ENCODE assay signal across 20 cellular contexts in genomic region chr2:86097114-86097896, GRCh38. TPM values are rescaled to one million over a fixed set of nuclear protein-coding genes. Genes with fewer than 3 reads are reported as not detected.
DNase-seq lines count a peak whose midpoint lies in the region; ATAC-seq, FAIRE-seq and TF ChIP-seq lines count a peak whose summit lies in the region.
"Had no signal": no experiment of that assay in that cellular context is flagged by ENCODE, and none has a peak within 500 bp of the region (broad histone marks: within the 10 kb centered on the region; RNA-seq: fewer than 3 reads in every experiment).

No MANE protein-coding gene starts in this region.

- no TSS peak for BruUV-seq in K562 (replicated peaks; lab: Mats Ljungman, UMichigan)

- H2AFZ ChIP-seq in K562 (ENCODE audit: low read depth, low read length) (no peak overlapping the region), Karpas-422 (ENCODE audit: low read length) (no peak overlapping the region)
- H2AFZ ChIP-seq: GM23338 had no signal

- H3K27me3 ChIP-seq in K562 (ENCODE audit: control insufficient read depth in 2 of 2, insufficient read depth in 2 of 2, low read length in 2 of 2) = no peaks in the 10 kb centered on the region
- H3K27me3 ChIP-seq in gastrocnemius medialis = no peaks in the 10 kb centered on the region
- no peaks in the 10 kb centered on the region for H3K27me3 ChIP-seq in Karpas-422 (ENCODE audit: low read length)
- H3K27me3 ChIP-seq: BE2C had no signal

- H3K27ac ChIP-seq in K562 (ENCODE audit: extremely low read depth, low read depth, low read length) = no peak overlapping the region
- H3K27ac ChIP-seq in gastrocnemius medialis = peak overlapping the region; percentile 1 to 60 (median 40)
- H3K27ac ChIP-seq in Karpas-422 (ENCODE audit: low read length) = no peak overlapping the region
- H3K27ac ChIP-seq: C4-2B had no signal

- H3K9me2 ChIP-seq in Karpas-422 (replicated peaks; ENCODE audit: insufficient read depth, low read length) = no peaks in the 10 kb centered on the region

- POLR2A ChIA-PET in K562 (lab: Yijun Ruan, JAX) = interaction anchor here (1.3 kb wide), 1 partner anchor 12 kb away, joined by 3 read pairs; no protein-coding TSS in a partner anchor

- H3K4me3 Mint-ChIP-seq in activated CD8-positive, alpha-beta memory T cell treated with anti-CD3 and anti-CD28 coated beads, Interleukin-2, amount 10 ng/mL, durations not matched to agents 7 days and 5 days = no peak overlapping the region
- H3K4me3 Mint-ChIP-seq: CD8-positive, alpha-beta T cell; GM23338 had no signal

- ATAC-seq in activated CD8-positive, alpha-beta memory T cell treated with anti-CD3 and anti-CD28 coated beads, Interleukin-2, amount 10 ng/mL, durations not matched to agents 7 days and 5 days = no peak
- ATAC-seq in K562 (no peak), gastrocnemius medialis (peak; percentile 49 to 61)
- ATAC-seq: CD8-positive, alpha-beta T cell; GM23338 had no signal

- TF ChIP-seq RAD21 in K562 (CRISPR knock-in tag; conservative IDR thresholded peaks at IDR 0.05 in 1 of 2, IDR thresholded peaks at IDR 0.05 in 1 of 2) = no peak

- no peaks in the 10 kb centered on the region for H3K9me1 ChIP-seq in K562 (ENCODE audit: control insufficient read depth, insufficient read depth, low read length)

- TF ChIP-seq EP300 in K562 (IDR thresholded peaks at IDR 0.05; ENCODE audit: low read length) = no peak

- CTCF ChIA-PET in activated CD8-positive, alpha-beta memory T cell treated with anti-CD3 and anti-CD28 coated beads, Interleukin-2, amount 10 ng/mL, durations not matched to agents 7 days and 5 days (lab: Charles Lee) = interaction anchor here (1.2 to 2.3 kb wide), 2 partner anchors 17 kb away, joined by 9 read pairs; no protein-coding TSS in a partner anchor
- CTCF ChIA-PET in K562 (lab: Yijun Ruan, JAX; ENCODE audit: low intra/inter-chr PET ratio) = no interaction called here

- H3K36me3 Mint-ChIP-seq in activated CD8-positive, alpha-beta memory T cell treated with anti-CD3 and anti-CD28 coated beads, Interleukin-2, amount 10 ng/mL, durations not matched to agents 7 days and 5 days = peaks cover 44% of the 10 kb centered on the region

- WGBS in K562 (ENCODE audit: insufficient coverage, low coverage, missing lambda C conversion rate) = 88% methylated on average over 3 of the region's 3 CpGs

- H3K9me3 ChIP-seq in K562 (replicated peaks; ENCODE audit: control insufficient read depth, insufficient read depth, low read depth, low read length) (no peaks in the 10 kb centered on the region), gastrocnemius medialis (no peaks in the 10 kb centered on the region), Karpas-422 (ENCODE audit: low read length) (no peaks in the 10 kb centered on the region)
- H3K9me3 ChIP-seq: BE2C had no signal

- H3K36me3 ChIP-seq in K562 (ENCODE audit: control insufficient read depth, insufficient read depth, low read length) (peaks cover 98% of the 10 kb centered on the region), gastrocnemius medialis (peaks cover 0 to 51% of the 10 kb centered on the region in 2 donors), Karpas-422 (ENCODE audit: insufficient read depth, low read length) (peaks cover 80% of the 10 kb centered on the region)

- no peak for TF ChIP-seq POLR2A in GM12892 (IDR thresholded peaks at IDR 0.05; ENCODE audit: low read depth, low read length)
- TF ChIP-seq POLR2A in K562 (conservative IDR thresholded peaks at IDR 0.05) = no peak
- no peak for TF ChIP-seq POLR2A in gastrocnemius medialis (IDR thresholded peaks at IDR 0.05)

- no peaks in the 10 kb centered on the region for H3K9me3 Mint-ChIP-seq in activated CD8-positive, alpha-beta memory T cell treated with anti-CD3 and anti-CD28 coated beads, Interleukin-2, amount 10 ng/mL, durations not matched to agents 7 days and 5 days (ENCODE audit: low read depth)
- H3K9me3 Mint-ChIP-seq: CD8-positive, alpha-beta T cell; GM23338 had no signal

- H3K79me2 ChIP-seq in K562 (ENCODE audit: control insufficient read depth, insufficient read depth, low read length) (peaks cover 88% of the 10 kb centered on the region), Karpas-422 (ENCODE audit: low read length) (peaks cover 98% of the 10 kb centered on the region)

- H3K27me3 Mint-ChIP-seq in activated CD8-positive, alpha-beta memory T cell treated with anti-CD3 and anti-CD28 coated beads, Interleukin-2, amount 10 ng/mL, durations not matched to agents 7 days and 5 days = no peaks in the 10 kb centered on the region

- FAIRE-seq in GM12892 (lab: Jason Lieb, UNC) (peak; percentile 17), K562 (lab: Jason Lieb, UNC) (no peak)
- FAIRE-seq: GM18507 had no signal

- in situ Hi-C loops in K562 (cut with MboI) = no loop called here
- in situ Hi-C loops in gastrocnemius medialis (cut with MboI; ENCODE audit: low sequenced_read_pairs in 4 of 4) = loop anchor here in 3 of 4 donors (25.0 kb wide), 1 partner anchor 460 kb away; no protein-coding TSS in a partner anchor

- H4K20me1 ChIP-seq in K562 (replicated peaks; ENCODE audit: control insufficient read depth, insufficient read depth, low read length) = no peaks in the 10 kb centered on the region
- peaks cover 14% of the 10 kb centered on the region; the same call in 1 of the 2 replicates for H4K20me1 ChIP-seq in Karpas-422 (ENCODE audit: insufficient read depth, low read depth, low read length)

- H3K9ac ChIP-seq in K562 (ENCODE audit: insufficient read depth in 1 of 2, low read depth in 2 of 2, low read length in 2 of 2) = no peak overlapping the region
- H3K9ac ChIP-seq in Karpas-422 (ENCODE audit: low read length) = no peak overlapping the region

- H3K4me1 Mint-ChIP-seq in activated CD8-positive, alpha-beta memory T cell treated with anti-CD3 and anti-CD28 coated beads, Interleukin-2, amount 10 ng/mL, durations not matched to agents 7 days and 5 days = peaks cover 27% of the 10 kb centered on the region
- H3K4me1 Mint-ChIP-seq: GM23338 had no signal

- H3K27ac Mint-ChIP-seq in activated CD8-positive, alpha-beta memory T cell treated with anti-CD3 and anti-CD28 coated beads, Interleukin-2, amount 10 ng/mL, durations not matched to agents 7 days and 5 days = peak overlapping the region; percentile 1
- H3K27ac Mint-ChIP-seq: CD8-positive, alpha-beta T cell; GM23338 had no signal

- no peak for TF ChIP-seq CTCF in K562 (IDR thresholded peaks at IDR 0.05 in 2 of 3, conservative IDR thresholded peaks at IDR 0.05 in 1 of 3; ENCODE audit: insufficient read depth in 2 of 3, low read depth in 1 of 3, low read length in 3 of 3)
- TF ChIP-seq CTCF in gastrocnemius medialis (IDR thresholded peaks at IDR 0.05 in 4 of 5, conservative IDR thresholded peaks at IDR 0.05 in 1 of 5) = no peak
- no peak for TF ChIP-seq CTCF in GM20000 (IDR thresholded peaks at IDR 0.05; ENCODE audit: extremely low read depth, missing control alignments)

- no peaks in the 10 kb centered on the region; a peak in 1 of 5 replicates for H3K4me1 ChIP-seq in K562 (replicated peaks in 1 of 2; ENCODE audit: control insufficient read depth in 2 of 2, insufficient read depth in 2 of 2, low read length in 2 of 2)
- peaks cover 0 to 11% of the 10 kb centered on the region in 2 donors for H3K4me1 ChIP-seq in gastrocnemius medialis
- H3K4me1 ChIP-seq in Karpas-422 (ENCODE audit: low read length) = no peaks in the 10 kb centered on the region
- H3K4me1 ChIP-seq: BE2C had no signal

- DNase-seq in activated CD8-positive, alpha-beta memory T cell treated with anti-CD3 and anti-CD28 coated beads, Interleukin-2, amount 10 ng/mL, durations not matched to agents 7 days and 5 days = no peak
- no peak for DNase-seq in activated CD8-positive, alpha-beta memory T cell treated with anti-CD3 and anti-CD28 coated beads, Interleukin-2, amount 50 U/mL, for 4 hours
- no peak for DNase-seq in GM12892 (ENCODE audit: insufficient read length)
- DNase-seq in K562 (ENCODE audit: extremely low read depth in 1 of 4, low spot score in 3 of 4) = no peak
- DNase-seq in gastrocnemius medialis = no peak
- DNase-seq in Karpas-422 = no peak
- no peak for DNase-seq in GM20000 (ENCODE audit: low spot score)
- no peak for DNase-seq in AG20443 (ENCODE audit: low spot score)
- DNase-seq: 8988T; ACHN; BE2C; CD8-positive, alpha-beta T cell; COR-L47; DMS53; GF-D8; H7; IMR-90 had no signal

- intact Hi-C loops in K562 (cut with micrococcal nuclease) (no loop called here), gastrocnemius medialis (cut with DNase I; ENCODE audit: low total_unique reads) (no loop called here)

- H3K4me3 ChIP-seq in K562 (no peak overlapping the region), gastrocnemius medialis (no peak overlapping the region), Karpas-422 (ENCODE audit: low read length) (no peak overlapping the region)
- H3K4me3 ChIP-seq: GM23338 had no signal

- H3K4me2 ChIP-seq in K562 (ENCODE audit: insufficient read depth, low read length) (no peak overlapping the region), Karpas-422 (ENCODE audit: low read depth, low read length, poor library complexity, severe bottlenecking) (no peak overlapping the region)
- H3K4me2 ChIP-seq: GM23338 had no signal

RNA-seq across cellular contexts. Expression of gene POLR1A, which starts 8.4 kb away (rescaled TPM):
- 10 to 100 TPM; 38.2 to 51.2 TPM for total RNA-seq in activated CD8-positive, alpha-beta memory T cell treated with anti-CD3 and anti-CD28 coated beads, Interleukin-2, amount 10 ng/mL, durations not matched to agents 7 days and 5 days
- 16.7 TPM for polyA plus RNA-seq in GM12892 (2012; ENCODE audit: missing spikeins)
- total RNA-seq in K562 (2011; cell fraction: chromatin; rRNA removed; ENCODE audit: low replicate concordance) = 142 and 172 TPM in 2 replicates
- total RNA-seq in K562 (2011; cell fraction: nucleolus; rRNA removed) = 42.9 and 54.9 TPM in 2 replicates
- total RNA-seq in K562 (2011; cell fraction: nucleoplasm; rRNA removed) = 56.0 and 72.4 TPM in 2 replicates
- 21.8 and 25.4 TPM in 2 replicates for total RNA-seq in K562 (2014; rRNA removed)
- 33.5 and 34.4 TPM in 2 replicates for total RNA-seq in K562 (2014; rRNA removed; fragmentation: Illumina TruSeq; extraction: Trizol)
- 25.0 and 26.0 TPM in 2 replicates for total RNA-seq in K562 (2015; rRNA removed; fragmentation: Illumina TruSeq; extraction: Trizol)
- 62.6 and 72.1 TPM in 2 replicates for total RNA-seq in K562 (2021)
- polyA plus RNA-seq in K562 (2011; rRNA removed) = 8.9 and 13.3 TPM in 2 replicates
- 4.9 and 10.6 TPM in 2 replicates for polyA plus RNA-seq in K562 (2011; cell fraction: cytosol; rRNA removed)
- 14.6 and 27.4 TPM in 2 replicates for polyA plus RNA-seq in K562 (2011; cell fraction: nucleus; rRNA removed)
- polyA plus RNA-seq in K562 (2012) = 13.3 and 47.8 TPM in 2 replicates
- polyA plus RNA-seq in K562 (2014; fragmentation: Illumina TruSeq; extraction: Trizol) = 28.6 and 34.7 TPM in 2 replicates
- polyA plus RNA-seq in K562 (2014; fragmentation: Nextera tagmentation; extraction: Ambion mirVana) = 1 to 10 TPM; 3.0 to 8.2 TPM
- 14.1 and 14.7 TPM in 2 replicates for polyA plus RNA-seq in K562 (2014; rRNA removed)
- 25.3 and 41.6 TPM in 2 replicates for polyA minus RNA-seq in K562 (2011; rRNA and poly(A)+ RNA removed)
- 30.3 and 46.2 TPM in 2 replicates for polyA minus RNA-seq in K562 (2011; cell fraction: cytosol; rRNA and poly(A)+ RNA removed)
- polyA minus RNA-seq in K562 (2011; cell fraction: nucleus; rRNA and poly(A)+ RNA removed) = 24.5 and 33.4 TPM in 2 replicates
- total RNA-seq in gastrocnemius medialis = 10 to 100 TPM; 20.1 to 31.7 (median 29.4) TPM
- total RNA-seq in Karpas-422 (2014; rRNA removed; shearing (Covaris generic); ENCODE audit: low replicate concordance) = 19.4 and 21.3 TPM in 2 replicates

RNA-seq across cellular contexts. Expression of gene PTCD3, which starts 8.7 kb away (rescaled TPM):
- total RNA-seq in activated CD8-positive, alpha-beta memory T cell treated with anti-CD3 and anti-CD28 coated beads, Interleukin-2, amount 10 ng/mL, durations not matched to agents 7 days and 5 days = 100 to 1,000 TPM; 164 to 172 TPM
- 91.4 TPM for polyA plus RNA-seq in GM12892 (2012; ENCODE audit: missing spikeins)
- 420 and 873 TPM in 2 replicates for total RNA-seq in K562 (2011; cell fraction: chromatin; rRNA removed; ENCODE audit: low replicate concordance)
- total RNA-seq in K562 (2011; cell fraction: nucleolus; rRNA removed) = 222 and 276 TPM in 2 replicates
- total RNA-seq in K562 (2011; cell fraction: nucleoplasm; rRNA removed) = 323 and 328 TPM in 2 replicates
- total RNA-seq in K562 (2014; rRNA removed) = 122 and 131 TPM in 2 replicates
- total RNA-seq in K562 (2014; rRNA removed; fragmentation: Illumina TruSeq; extraction: Trizol) = 222 and 238 TPM in 2 replicates
- total RNA-seq in K562 (2015; rRNA removed; fragmentation: Illumina TruSeq; extraction: Trizol) = 220 and 225 TPM in 2 replicates
- 172 and 177 TPM in 2 replicates for total RNA-seq in K562 (2021)
- polyA plus RNA-seq in K562 (2011; rRNA removed) = 122 and 241 TPM in 2 replicates
- polyA plus RNA-seq in K562 (2011; cell fraction: cytosol; rRNA removed) = 32.2 and 38.8 TPM in 2 replicates
- 408 and 456 TPM in 2 replicates for polyA plus RNA-seq in K562 (2011; cell fraction: nucleus; rRNA removed)
- 63.2 and 72.9 TPM in 2 replicates for polyA plus RNA-seq in K562 (2012)
- 152 and 176 TPM in 2 replicates for polyA plus RNA-seq in K562 (2014; fragmentation: Illumina TruSeq; extraction: Trizol)
- polyA plus RNA-seq in K562 (2014; fragmentation: Nextera tagmentation; extraction: Ambion mirVana) = 100 to 1,000 TPM in 1 of 2 experiments, 10 to 100 TPM in 1; 65.2 to 116 TPM
- 139 and 163 TPM in 2 replicates for polyA plus RNA-seq in K562 (2014; rRNA removed)
- 340 and 367 TPM in 2 replicates for polyA minus RNA-seq in K562 (2011; rRNA and poly(A)+ RNA removed)
- polyA minus RNA-seq in K562 (2011; cell fraction: cytosol; rRNA and poly(A)+ RNA removed) = 64.4 and 96.0 TPM in 2 replicates
- 967 and 986 TPM in 2 replicates for polyA minus RNA-seq in K562 (2011; cell fraction: nucleus; rRNA and poly(A)+ RNA removed)
- total RNA-seq in gastrocnemius medialis = 100 to 1,000 TPM in 1 of 4 donors, 10 to 100 TPM in 3; 55.5 to 111 (median 68.2) TPM
- total RNA-seq in Karpas-422 (2014; rRNA removed; shearing (Covaris generic); ENCODE audit: low replicate concordance) = 248 and 523 TPM in 2 replicates

Comparison
In these comparisons a context has a peak if more than half of its experiments do, and no peak if none do; other contexts are left out.
1. ATAC-seq: peak in gastrocnemius medialis (2 of 2); none in activated CD8-positive, alpha-beta memory T cell treated with anti-CD3 and anti-CD28 coated beads, Interleukin-2, amount 10 ng/mL, durations not matched to agents 7 days and 5 days (single experiment) and K562 (single experiment).
2. H3K27ac ChIP-seq: peak in gastrocnemius medialis (4 of 4); none in K562 (single experiment) and Karpas-422 (single experiment).